In genomic region chr9:111940697-111941096, GRCh38 we compare ENCODE assay signal across 28 cellular contexts. TPM values are rescaled to one million over a fixed set of nuclear protein-coding genes. Genes with fewer than 3 reads are reported as not detected.
DNase-seq lines count a peak whose midpoint lies in the region; ATAC-seq and TF ChIP-seq lines count a peak whose summit lies in the region.
"Had no signal": no experiment of that assay in that cellular context is flagged by ENCODE, and none has a peak within 500 bp of the region (broad histone marks: within the 10 kb centered on the region; RNA-seq: fewer than 3 reads in every experiment).

No MANE protein-coding gene starts in this region.

- peaks cover 19% of the 10 kb centered on the region for H3K9me1 ChIP-seq in IMR-90 (ENCODE audit: insufficient read depth, low read length)

- no peak overlapping the region for H2AK9ac ChIP-seq in IMR-90 (replicated peaks; ENCODE audit: low read depth, low read length, poor library complexity)

- dilution Hi-C loops in IMR-90 (cut with HindIII; ENCODE audit: low sequenced_read_pairs, unreplicated experiment): no loop called here

- in situ Hi-C loops in IMR-90 (cut with MboI; ENCODE audit: low sequenced_read_pairs): loop anchor here (10.0 kb wide), 1 partner anchor 134 kb away; no protein-coding TSS in a partner anchor

- H3K4me2 ChIP-seq in IMR-90 (ENCODE audit: low read depth, low read length) (no peak overlapping the region), Karpas-422 (ENCODE audit: low read depth, low read length, poor library complexity, severe bottlenecking) (no peak overlapping the region)
- H3K4me2 ChIP-seq: BLaER1 had no signal

- H4K20me1 ChIP-seq in IMR-90 (ENCODE audit: insufficient read depth, low read length) (peaks cover 2% of the 10 kb centered on the region; the same call in 1 of the 2 replicates), Karpas-422 (ENCODE audit: insufficient read depth, low read depth, low read length) (no peaks in the 10 kb centered on the region)
- H4K20me1 ChIP-seq: BLaER1 had no signal

- peak overlapping the region; percentile 59 for H2BK5ac ChIP-seq in IMR-90 (ENCODE audit: low read depth, low read length, poor library complexity, severe bottlenecking)

- no peak overlapping the region for H2BK120ac ChIP-seq in IMR-90 (ENCODE audit: low read depth, low read length)

- no peaks in the 10 kb centered on the region for H3K9me2 ChIP-seq in Karpas-422 (replicated peaks; ENCODE audit: insufficient read depth, low read length)

- no peak for TF ChIP-seq RAD21 in IMR-90 (IDR thresholded peaks at IDR 0.05; ENCODE audit: low read length)

- POLR2A ChIA-PET in IMR-90 (lab: Charles Lee; ENCODE audit: unreplicated experiment): no interaction called here

- TF ChIP-seq EP300 in sigmoid colon (IDR thresholded peaks at IDR 0.05): no peak

- no TSS peak for BruUV-seq in IMR-90 (replicated peaks; lab: Mats Ljungman, UMichigan)

- H3K4me1 ChIP-seq in IMR-90 (ENCODE audit: control insufficient read depth, insufficient read depth, low read length) (peaks cover 9% of the 10 kb centered on the region), Karpas-422 (ENCODE audit: low read length) (no peaks in the 10 kb centered on the region), sigmoid colon (peaks cover 0 to 14% (median 9%) of the 10 kb centered on the region in 4 donors)
- H3K4me1 ChIP-seq: breast epithelium, tibial artery had no signal

- H2AFZ ChIP-seq in IMR-90 (replicated peaks; ENCODE audit: low read length, poor library complexity): no peak overlapping the region
- H2AFZ ChIP-seq in Karpas-422 (ENCODE audit: low read length): no peak overlapping the region

- peaks cover 8 to 31% of the 10 kb centered on the region in 2 experiments; a peak in 3 of 4 replicates for H3K79me1 ChIP-seq in IMR-90 (ENCODE audit: low read depth in 1 of 2, low read length in 2 of 2)

- H3K4me3 Mint-ChIP-seq in glutamatergic neuron (ENCODE audit: unreplicated experiment): no peak overlapping the region
- H3K4me3 Mint-ChIP-seq: activated naive CD8-positive, alpha-beta T cell treated with anti-CD3 and anti-CD28 coated beads for 36 hours; dendritic cell treated with granulocyte-macrophage colony-stimulating factor and Interleukin-4, amounts not matched to agents 40 ng/mL and 50 ng/mL, for 4 days; neural crest cell; T-helper 17 cell; WTC11 had no signal

- TF ChIP-seq CTCF in IMR-90 (conservative IDR thresholded peaks at IDR 0.05; ENCODE audit: low read depth, low read length) (no peak), glutamatergic neuron (IDR thresholded peaks at IDR 0.05; ENCODE audit: partially characterized antibody, unreplicated experiment) (no peak), sigmoid colon (IDR thresholded peaks at IDR 0.05) (no peak)

- H3K27me3 Mint-ChIP-seq in glutamatergic neuron (ENCODE audit: unreplicated experiment): peaks cover 1% of the 10 kb centered on the region
- H3K27me3 Mint-ChIP-seq: activated naive CD8-positive, alpha-beta T cell treated with anti-CD3 and anti-CD28 coated beads for 36 hours; dendritic cell treated with granulocyte-macrophage colony-stimulating factor and Interleukin-4, amounts not matched to agents 40 ng/mL and 50 ng/mL, for 4 days; T-helper 17 cell had no signal

- peak overlapping the region; percentile 11; the same call in 1 of the 2 replicates for H3K4ac ChIP-seq in IMR-90 (ENCODE audit: low read depth, low read length)

- no peaks in the 10 kb centered on the region for H3K9me3 ChIP-seq in IMR-90 (ENCODE audit: control insufficient read depth, insufficient read depth, low read length)
- no peaks in the 10 kb centered on the region for H3K9me3 ChIP-seq in Karpas-422 (ENCODE audit: low read length)
- H3K9me3 ChIP-seq in sigmoid colon: no peaks in the 10 kb centered on the region
- H3K9me3 ChIP-seq: BLaER1, breast epithelium, mucosa of descending colon, Peyer's patch, SJSA1, tibial artery had no signal

- no peak overlapping the region for H4K91ac ChIP-seq in IMR-90 (ENCODE audit: insufficient read depth, low read depth, low read length)

- WGBS in IMR-90 (ENCODE audit: extremely low coverage in 2 of 2, insufficient read length in 1 of 2), 2 experiments: 100% methylated on average over 2 of the region's 3 CpGs; no CpG with 5 or more reads in 1 of the 2 experiments
- WGBS in sigmoid colon, 2 donors: 91 to 95% methylated on average over 3 of the region's 3 CpGs

- CTCF ChIA-PET in IMR-90 (lab: Yijun Ruan, JAX): interaction anchor here (0.7 kb wide), 1 partner anchor 61 kb away, joined by 4 read pairs; no protein-coding TSS in a partner anchor

- H3K4me3 ChIP-seq in IMR-90 (ENCODE audit: insufficient read depth, low read depth, low read length): no peak overlapping the region
- no peak overlapping the region for H3K4me3 ChIP-seq in Karpas-422 (ENCODE audit: low read length)
- H3K4me3 ChIP-seq in sigmoid colon: no peak overlapping the region
- H3K4me3 ChIP-seq: BLaER1, breast epithelium, mucosa of descending colon, Peyer's patch, SJSA1, skin epidermis, tibial artery had no signal

- H3K27ac ChIP-seq in IMR-90 (ENCODE audit: insufficient read depth, low read length) (no peak overlapping the region), Karpas-422 (ENCODE audit: low read length) (no peak overlapping the region), sigmoid colon (no peak overlapping the region)
- H3K27ac ChIP-seq: BLaER1, breast epithelium, Peyer's patch, SJSA1, skin epidermis, tibial artery had no signal

- H3K56ac ChIP-seq in IMR-90 (ENCODE audit: extremely low read depth, insufficient read depth, low read length): no peak overlapping the region

- 0 out of 2 replicates have a peak overlapping the region, but pooled peaks have one; percentile 28 for H4K5ac ChIP-seq in IMR-90 (ENCODE audit: low read depth, low read length)

- no peak overlapping the region for H3K23ac ChIP-seq in IMR-90 (ENCODE audit: low read depth, low read length)

- no peaks in the 10 kb centered on the region for H3K79me2 ChIP-seq in Karpas-422 (ENCODE audit: low read length)

- H3K9ac ChIP-seq in IMR-90 (ENCODE audit: low read depth, low read length) (no peak overlapping the region), Karpas-422 (ENCODE audit: low read length) (no peak overlapping the region)
- H3K9ac ChIP-seq: BLaER1 had no signal

- peak; percentile 31 for DNase-seq in A172 (ENCODE audit: low spot score)
- peak; percentile 73 for DNase-seq in IMR-90
- peak; percentile 44 for DNase-seq in astrocyte of the hippocampus (ENCODE audit: low read depth, low spot score)
- peak; percentile 69 for DNase-seq in kidney tubule cell (ENCODE audit: low spot score)
- no peak for DNase-seq in stimulated activated CD4-positive, alpha-beta T cell treated with anti-CD3 and anti-CD28 coated beads, Interleukin-15, amount 100 ng/mL, for 24 hours
- DNase-seq in Karpas-422: no peak
- no peak for DNase-seq in glutamatergic neuron
- no peak for DNase-seq in sigmoid colon
- DNase-seq: 8988T; activated CD8-positive, alpha-beta memory T cell treated with anti-CD3 and anti-CD28 coated beads, Interleukin-2, amount 50 U/mL, for 4 hours; activated naive CD8-positive, alpha-beta T cell treated with anti-CD3 and anti-CD28 coated beads for 36 hours; DND-41; mucosa of descending colon; NCI-H1417 treated with DMSO at 0.1 percent for 48 hours; NK-92 treated with Interleukin-12 subunit alpha and Interleukin-12 subunit beta, amount 100 ng/mL, for 24 hours; Peyer's patch; stimulated activated naive CD4-positive, alpha-beta T cell treated with Interleukin-2 at 50 U/mL for 16 hours; T-helper 17 cell; tibial artery had no signal

- intact Hi-C loops in IMR-90 (cut with micrococcal nuclease): loop anchor here (5.0 kb wide), 1 partner anchor 178 kb away; no protein-coding TSS in a partner anchor
- intact Hi-C loops in sigmoid colon (cut with DNase I): no loop called here

- TF ChIP-seq POLR2A in IMR-90 (IDR thresholded peaks at IDR 0.05; ENCODE audit: low read depth, low read length): no peak
- no peak for TF ChIP-seq POLR2A in sigmoid colon (IDR thresholded peaks at IDR 0.05)

- H3K4me1 Mint-ChIP-seq in glutamatergic neuron (ENCODE audit: low read depth, unreplicated experiment): peaks cover 3% of the 10 kb centered on the region
- H3K4me1 Mint-ChIP-seq: neural crest cell had no signal

- no peak overlapping the region for H2AK5ac ChIP-seq in IMR-90 (ENCODE audit: low read depth, low read length)

- H3K36me3 ChIP-seq in IMR-90 (ENCODE audit: control insufficient read depth, insufficient read depth, low read length) (peaks cover 15% of the 10 kb centered on the region), Karpas-422 (ENCODE audit: insufficient read depth, low read length) (no peaks in the 10 kb centered on the region), sigmoid colon (peaks cover 0 to 5% (median 0%) of the 10 kb centered on the region in 4 donors)
- H3K36me3 ChIP-seq: breast epithelium, Peyer's patch had no signal

- H2BK15ac ChIP-seq in IMR-90 (ENCODE audit: low read depth, low read length): no peak overlapping the region

- no peaks in the 10 kb centered on the region for H3K9me3 Mint-ChIP-seq in glutamatergic neuron (ENCODE audit: unreplicated experiment)
- H3K9me3 Mint-ChIP-seq: activated T-helper 2 cell treated with anti-CD3 and anti-CD28 coated beads, Interferon-gamma antibody, Interleukin-2, Interleukin-4, amounts not matched to agents 10 μg/mL and 5 μg/mL and 100 μg/mL, durations not matched to agents 14 hours and 24 hours and 36 hours; dendritic cell treated with granulocyte-macrophage colony-stimulating factor and Interleukin-4, amounts not matched to agents 40 ng/mL and 50 ng/mL, for 4 days; WTC11 had no signal

- H4K8ac ChIP-seq in IMR-90 (ENCODE audit: low read depth in 2 of 2, low read length in 2 of 2): peak overlapping the region in 1 of 2 experiments; percentile 70; a peak in 1 of 4 replicates

- H3K36me3 Mint-ChIP-seq in glutamatergic neuron (ENCODE audit: unreplicated experiment): no peaks in the 10 kb centered on the region
- H3K36me3 Mint-ChIP-seq: WTC11 had no signal

- no peak overlapping the region for H3K14ac ChIP-seq in IMR-90 (replicated peaks; ENCODE audit: low read depth, low read length)

- peak overlapping the region; percentile 43; the same call in 1 of the 2 replicates for H3K18ac ChIP-seq in IMR-90 (ENCODE audit: low read depth, low read length)

- H2BK20ac ChIP-seq in IMR-90 (ENCODE audit: low read depth, low read length): no peak overlapping the region

- no peak for ATAC-seq in IMR-90 (ENCODE audit: low read depth)
- ATAC-seq: HepG2, mucosa of descending colon, T-helper 17 cell, WTC11 had no signal

- no peak overlapping the region for H3K27ac Mint-ChIP-seq in glutamatergic neuron (ENCODE audit: unreplicated experiment)
- H3K27ac Mint-ChIP-seq: activated naive CD8-positive, alpha-beta T cell treated with anti-CD3 and anti-CD28 coated beads for 36 hours; activated T-helper 2 cell treated with anti-CD3 and anti-CD28 coated beads, Interferon-gamma antibody, Interleukin-2, Interleukin-4, amounts not matched to agents 10 μg/mL and 5 μg/mL and 100 μg/mL, durations not matched to agents 14 hours and 24 hours and 36 hours; dendritic cell treated with granulocyte-macrophage colony-stimulating factor and Interleukin-4, amounts not matched to agents 40 ng/mL and 50 ng/mL, for 4 days; WTC11 had no signal

- H3K27me3 ChIP-seq in IMR-90 (ENCODE audit: control insufficient read depth, insufficient read depth, low read length) (no peaks in the 10 kb centered on the region), Karpas-422 (ENCODE audit: low read length) (no peaks in the 10 kb centered on the region), sigmoid colon (no peaks in the 10 kb centered on the region)
- H3K27me3 ChIP-seq: BLaER1, breast epithelium, Peyer's patch, SJSA1, tibial artery had no signal

RNA-seq across cellular contexts. Expression of gene UGCG, which starts 44.1 kb away (rescaled TPM):
- total RNA-seq in A172 (2014; rRNA removed; shearing (Covaris generic)): 64.6 and 80.7 TPM in 2 replicates
- total RNA-seq in IMR-90 (2012; rRNA removed) (104 and 234 TPM in 2 replicates), glutamatergic neuron (ENCODE audit: unreplicated experiment) (16.0 TPM), sigmoid colon (10 to 100 TPM; 18.6 to 89.3 (median 27.0) TPM)
- polyA plus RNA-seq in IMR-90 (2012; rRNA removed) (70.8 and 84.2 TPM in 2 replicates), sigmoid colon (10 to 100 TPM in 2 of 3 donors, 1 to 10 TPM in 1; 7.8 to 20.7 (median 12.5) TPM)
- 24.9 and 26.2 TPM in 2 replicates for polyA plus RNA-seq in IMR-90 (2012; cell fraction: cytosol; rRNA removed)
- polyA plus RNA-seq in IMR-90 (2012; cell fraction: nucleus; rRNA removed; ENCODE audit: low replicate concordance): 14.6 and 101 TPM in 2 replicates
- total RNA-seq in Karpas-422 (2014; rRNA removed; shearing (Covaris generic); ENCODE audit: low replicate concordance): 15.0 and 24.2 TPM in 2 replicates

Comparison
In these comparisons a context has a peak if more than half of its experiments do, and no peak if none do; other contexts are left out.
1. DNase-seq: peak in A172 (single experiment), IMR-90 (single experiment), astrocyte of the hippocampus (single experiment) and kidney tubule cell (single experiment); none in stimulated activated CD4-positive, alpha-beta T cell treated with anti-CD3 and anti-CD28 coated beads, Interleukin-15, amount 100 ng/mL, for 24 hours (single experiment), Karpas-422 (single experiment), glutamatergic neuron (single experiment) and sigmoid colon (single experiment).